Comparison of ENCODE assay signal across 8 cellular contexts in genomic region chr4:23333946-23334878, GRCh38.
A peak's percentile ranks its signal among the peaks of the same experiment; 100 is the strongest.
DNase-seq lines count a peak whose midpoint lies in the region; ATAC-seq, FAIRE-seq and TF ChIP-seq lines count a peak whose summit lies in the region.

No MANE protein-coding gene starts in this region.

- SMC1A ChIA-PET in GM12878 (lab: Charles Lee; ENCODE audit: uncharacterized antibody, unreplicated experiment), result interaction anchor here (0.6 to 1.9 kb wide), 12 partner anchors 14 to 812 kb away, joined by 3 to 6 read pairs (median 3); no protein-coding TSS in a partner anchor

- TSS peak; percentile 99 for BruUV-seq in GM12878 (replicated peaks; lab: Mats Ljungman, UMichigan)

- no peak for TF ChIP-seq POLR2A in GM12878 (IDR thresholded peaks at IDR 0.05; ENCODE audit: low read depth, low read length)

- no peak overlapping the region for H3K9ac ChIP-seq in NT2/D1 (ENCODE audit: insufficient read length, low read depth)
- no peak overlapping the region for H3K9ac ChIP-seq in GM12878 (ENCODE audit: control insufficient read depth, insufficient read depth, low read length)

- TF ChIP-seq RAD21 in GM12878 (IDR thresholded peaks at IDR 0.05; ENCODE audit: insufficient read depth, low read depth, low read length), result peak; percentile 64

- no peaks in the 10 kb centered on the region for H3K36me3 ChIP-seq in NT2/D1 (ENCODE audit: insufficient read depth, insufficient read length, low read length)
- H3K36me3 ChIP-seq in GM12878 (ENCODE audit: control insufficient read depth in 2 of 2, insufficient read depth in 2 of 2, low read length in 1 of 2), result no peaks in the 10 kb centered on the region
- no peaks in the 10 kb centered on the region for H3K36me3 ChIP-seq in left lung

- CTCF ChIA-PET in GM12878 (lab: Yijun Ruan, JAX), result interaction anchor here (0.9 to 2.3 kb wide), 4 partner anchors 13 to 198 kb away, joined by 3 to 6 read pairs (median 6); no protein-coding TSS in a partner anchor

- RAD21 ChIA-PET in GM12878 (lab: Charles Lee; ENCODE audit: unreplicated experiment), result interaction anchor here (0.6 to 1.1 kb wide), 5 partner anchors 17 to 436 kb away, joined by 3 to 4 read pairs (median 4); no protein-coding TSS in a partner anchor

- H3K27ac ChIP-seq in GM12878 (ENCODE audit: control insufficient read depth, insufficient read depth) (peak overlapping the region; percentile 22; the same call in 1 of the 2 replicates), left lung (peak overlapping the region in 1 of 2 donors; percentile 39)

- DNase-seq in ELR (ENCODE audit: low read depth), result peak; percentile 76
- peak; percentile 33 for DNase-seq in HK-2 (ENCODE audit: unreplicated experiment)
- peak; percentile 65 for DNase-seq in NT2/D1 (ENCODE audit: low read depth, low spot score)
- DNase-seq in GM12878 (ENCODE audit: low read depth, low spot score), result peak; percentile 39
- DNase-seq in left lung, result no peak
- no peak for DNase-seq in mucosa of gallbladder (ENCODE audit: low spot score)
- DNase-seq in C1 segment of cervical spinal cord (lab: John Stamatoyannopoulos, UW), result no peak

- no peaks in the 10 kb centered on the region for H4K20me1 ChIP-seq in GM12878 (ENCODE audit: control insufficient read depth, insufficient read depth)

- TF ChIP-seq CTCF in GM12878 (IDR thresholded peaks at IDR 0.05 in 2 of 3, conservative IDR thresholded peaks at IDR 0.05 in 1 of 3; ENCODE audit: control insufficient read depth in 2 of 3, extremely low read depth in 1 of 3, insufficient read depth in 1 of 3, low read depth in 3 of 3, low read length in 3 of 3) (peak in 2 of 3 experiments; percentile 15 to 42; a peak in 1 of 6 replicates), left lung (IDR thresholded peaks at IDR 0.05) (no peak)

- no peaks in the 10 kb centered on the region for H3K27me3 ChIP-seq in NT2/D1 (ENCODE audit: insufficient read depth, insufficient read length)
- no peaks in the 10 kb centered on the region for H3K27me3 ChIP-seq in GM12878 (replicated peaks in 1 of 2; ENCODE audit: control insufficient read depth in 2 of 2, insufficient read depth in 2 of 2, low read length in 1 of 2)
- H3K27me3 ChIP-seq in left lung, result no peaks in the 10 kb centered on the region

- H3K9me3 ChIP-seq in NT2/D1 (ENCODE audit: insufficient read depth, low read length) (no peaks in the 10 kb centered on the region), GM12878 (replicated peaks; ENCODE audit: control insufficient read depth, insufficient read depth, low read length) (no peaks in the 10 kb centered on the region), left lung (no peaks in the 10 kb centered on the region)

- H3K4me2 ChIP-seq in GM12878 (ENCODE audit: control insufficient read depth, insufficient read depth), result peak overlapping the region; percentile 7; the same call in 1 of the 2 replicates

- peaks cover 3% of the 10 kb centered on the region for H3K4me1 ChIP-seq in NT2/D1 (ENCODE audit: insufficient read depth, insufficient read length)
- H3K4me1 ChIP-seq in GM12878 (ENCODE audit: control insufficient read depth, insufficient read depth, low read length), result no peaks in the 10 kb centered on the region
- peaks cover 4 to 16% of the 10 kb centered on the region in 2 donors for H3K4me1 ChIP-seq in left lung

- H3K79me2 ChIP-seq in GM12878 (ENCODE audit: control insufficient read depth, insufficient read depth, low read length), result no peaks in the 10 kb centered on the region

- in situ Hi-C loops in GM12878 (cut with MboI), result loop anchor here (25.0 kb wide), 1 partner anchor 1253 kb away; the partner anchor contains the start of gene DHX15

- peak; percentile 98 for TF ChIP-seq EP300 in GM12878 (IDR thresholded peaks at IDR 0.05; ENCODE audit: borderline replicate concordance in 1 of 2, control insufficient read depth in 1 of 2, low read depth in 2 of 2, low read length in 2 of 2)

- H3K4me3 ChIP-seq in NT2/D1 (ENCODE audit: insufficient read length, low read depth) (no peak overlapping the region), GM12878 (no peak overlapping the region), left lung (no peak overlapping the region)

- POLR2A ChIA-PET in GM12878 (lab: Charles Lee), result interaction anchor here (0.5 to 1.1 kb wide), 4 partner anchors 14 to 417 kb away, joined by 3 read pairs; no protein-coding TSS in a partner anchor

- 1% methylated on average over 5 of the region's 5 CpGs for WGBS in GM12878 (ENCODE audit: insufficient coverage, insufficient replicate concordance, low lambda C conversion rate, missing lambda C conversion rate)

- intact Hi-C loops in GM12878 (cut with micrococcal nuclease; ENCODE audit: unreplicated experiment), result loop anchor here (5.0 kb wide), 1 partner anchor 197 kb away; no protein-coding TSS in a partner anchor
- intact Hi-C loops in left lung (cut with DNase I), result no loop called here

- FAIRE-seq in GM12878 (lab: Jason Lieb, UNC), result peak; percentile 47

- peak; percentile 61 for ATAC-seq in GM21515 (IDR thresholded peaks at IDR 0.05; ENCODE audit: unreplicated experiment)
- ATAC-seq in GM12878, result peak; percentile 91
- peak; percentile 86 for ATAC-seq in left lung

- peak overlapping the region; percentile 63 for H2AFZ ChIP-seq in GM12878 (ENCODE audit: control insufficient read depth, low read depth, low read length)

TF ChIP-seq in GM12878, 131 proteins besides CTCF, POLR2A, EP300 and RAD21 (continues in another document):
- peak; percentile 88; the same call in 1 of the 2 replicates for TF ChIP-seq ZNF592 (IDR thresholded peaks at IDR 0.05)
- TF ChIP-seq MEF2A (IDR thresholded peaks at IDR 0.05; ENCODE audit: insufficient read depth, low read depth, low read length), result peak; percentile 79; the same call in 1 of the 2 replicates
- TF ChIP-seq FOXM1 (IDR thresholded peaks at IDR 0.05; ENCODE audit: low read depth, low read length), result peak; percentile 56; the same call in 1 of the 2 replicates
- TF ChIP-seq RB1 (IDR thresholded peaks at IDR 0.05; ENCODE audit: borderline replicate concordance), result no peak
- no peak for TF ChIP-seq ESRRA (IDR thresholded peaks at IDR 0.05; ENCODE audit: low read length)
- no peak for TF ChIP-seq MAX (IDR thresholded peaks at IDR 0.05; ENCODE audit: low read depth, low read length)
- peak; percentile 84 for TF ChIP-seq ATF2 (IDR thresholded peaks at IDR 0.05; ENCODE audit: low read length)
- TF ChIP-seq BRCA1 (IDR thresholded peaks at IDR 0.05; ENCODE audit: low read depth, low read length), result no peak

Comparison
In these comparisons a context has a peak if more than half of its experiments do, and no peak if none do; other contexts are left out.
1. DNase-seq: peak in ELR (single experiment), HK-2 (single experiment), NT2/D1 (single experiment) and GM12878 (single experiment); none in left lung (0 of 2), mucosa of gallbladder (single experiment) and C1 segment of cervical spinal cord (0 of 14).
2. CTCF ChIP-seq: peak in GM12878 (2 of 3); none in left lung (0 of 2).
3. Peak in every context shown above with its lines, with median percentiles within 50 percentile points of each other: ATAC-seq.